In the genomic region with DNA sequence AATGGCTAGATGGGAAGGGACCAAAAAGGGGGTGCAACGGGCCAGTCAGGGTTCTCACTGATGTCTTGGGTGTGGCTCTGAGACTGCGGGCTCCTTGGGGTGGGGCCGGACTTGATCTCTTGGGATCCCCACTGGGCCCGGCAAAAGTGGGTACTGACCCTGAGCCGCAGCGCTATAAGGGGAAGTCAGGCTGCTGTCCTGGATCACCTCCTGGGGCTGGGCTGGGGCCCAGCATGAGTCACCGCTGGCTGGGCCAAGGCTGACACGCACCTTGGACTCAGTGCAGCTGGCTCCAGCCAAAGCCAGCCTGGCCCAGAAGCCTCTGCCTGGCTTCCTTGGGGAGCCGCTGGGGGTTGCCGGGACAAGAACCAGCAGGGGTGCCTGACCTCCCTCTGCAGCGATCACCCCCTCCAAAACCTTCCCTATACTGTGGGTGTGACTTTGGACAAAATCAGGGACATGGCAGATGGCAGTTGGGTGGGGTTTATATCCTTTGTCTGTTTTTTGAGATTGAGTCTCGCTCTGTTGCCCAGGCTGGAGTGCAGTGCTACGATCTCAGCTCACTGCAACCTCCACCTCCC, we compare ENCODE assay signal across 1 cellular context.
A peak's percentile ranks its signal among the peaks of the same experiment; 100 is the strongest.
TF ChIP-seq lines count a peak whose summit lies in the region.

No MANE protein-coding gene starts in this region.

TF ChIP-seq in HepG2, 621 proteins besides CTCF, POLR2A, EP300 and RAD21 (continued from another document and continues in another):
- TF ChIP-seq, protein P1, sequence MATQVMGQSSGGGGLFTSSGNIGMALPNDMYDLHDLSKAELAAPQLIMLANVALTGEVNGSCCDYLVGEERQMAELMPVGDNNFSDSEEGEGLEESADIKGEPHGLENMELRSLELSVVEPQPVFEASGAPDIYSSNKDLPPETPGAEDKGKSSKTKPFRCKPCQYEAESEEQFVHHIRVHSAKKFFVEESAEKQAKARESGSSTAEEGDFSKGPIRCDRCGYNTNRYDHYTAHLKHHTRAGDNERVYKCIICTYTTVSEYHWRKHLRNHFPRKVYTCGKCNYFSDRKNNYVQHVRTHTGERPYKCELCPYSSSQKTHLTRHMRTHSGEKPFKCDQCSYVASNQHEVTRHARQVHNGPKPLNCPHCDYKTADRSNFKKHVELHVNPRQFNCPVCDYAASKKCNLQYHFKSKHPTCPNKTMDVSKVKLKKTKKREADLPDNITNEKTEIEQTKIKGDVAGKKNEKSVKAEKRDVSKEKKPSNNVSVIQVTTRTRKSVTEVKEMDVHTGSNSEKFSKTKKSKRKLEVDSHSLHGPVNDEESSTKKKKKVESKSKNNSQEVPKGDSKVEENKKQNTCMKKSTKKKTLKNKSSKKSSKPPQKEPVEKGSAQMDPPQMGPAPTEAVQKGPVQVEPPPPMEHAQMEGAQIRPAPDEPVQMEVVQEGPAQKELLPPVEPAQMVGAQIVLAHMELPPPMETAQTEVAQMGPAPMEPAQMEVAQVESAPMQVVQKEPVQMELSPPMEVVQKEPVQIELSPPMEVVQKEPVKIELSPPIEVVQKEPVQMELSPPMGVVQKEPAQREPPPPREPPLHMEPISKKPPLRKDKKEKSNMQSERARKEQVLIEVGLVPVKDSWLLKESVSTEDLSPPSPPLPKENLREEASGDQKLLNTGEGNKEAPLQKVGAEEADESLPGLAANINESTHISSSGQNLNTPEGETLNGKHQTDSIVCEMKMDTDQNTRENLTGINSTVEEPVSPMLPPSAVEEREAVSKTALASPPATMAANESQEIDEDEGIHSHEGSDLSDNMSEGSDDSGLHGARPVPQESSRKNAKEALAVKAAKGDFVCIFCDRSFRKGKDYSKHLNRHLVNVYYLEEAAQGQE (IDR thresholded peaks at IDR 0.05; ENCODE audit: borderline replicate concordance in 1 of 2, low read depth in 1 of 2, low read length in 2 of 2): no peak
- TF ChIP-seq ZNF770 (CRISPR knock-in tag; IDR thresholded peaks at IDR 0.05) (peak; percentile 93), ZNF816 (CRISPR knock-in tag; IDR thresholded peaks at IDR 0.05; ENCODE audit: borderline replicate concordance) (peak; percentile 52; the same call in 1 of the 2 replicates), SOX13 (IDR thresholded peaks at IDR 0.05) (no peak), SOX13 (CRISPR knock-in tag; conservative IDR thresholded peaks at IDR 0.05 in 1 of 2, IDR thresholded peaks at IDR 0.05 in 1 of 2) (0 out of 4 replicates have a peak, but pooled peaks of 1 of the 2 experiments have one; percentile 24), ZHX1 (CRISPR knock-in tag; IDR thresholded peaks at IDR 0.05; ENCODE audit: low read depth) (no peak), ZBTB4 (CRISPR knock-in tag; IDR thresholded peaks at IDR 0.05; ENCODE audit: borderline replicate concordance) (peak; percentile 73), BATF2 (CRISPR knock-in tag; IDR thresholded peaks at IDR 0.05) (no peak), HMGXB3 (CRISPR knock-in tag; IDR thresholded peaks at IDR 0.05; ENCODE audit: borderline replicate concordance) (no peak), ZNF850 (CRISPR knock-in tag; conservative IDR thresholded peaks at IDR 0.05) (no peak), EEA1 (CRISPR knock-in tag; IDR thresholded peaks at IDR 0.05; ENCODE audit: borderline replicate concordance) (no peak), KDM5B (CRISPR knock-in tag; IDR thresholded peaks at IDR 0.05; ENCODE audit: borderline replicate concordance) (no peak), ZFY (CRISPR knock-in tag; IDR thresholded peaks at IDR 0.05) (peak; percentile 74), SMAD1 (CRISPR knock-in tag; IDR thresholded peaks at IDR 0.05; ENCODE audit: borderline replicate concordance, low read depth) (no peak), ZNF33A (CRISPR knock-in tag; IDR thresholded peaks at IDR 0.05; ENCODE audit: borderline replicate concordance) (0 out of 2 replicates have a peak, but pooled peaks have one; percentile 44), ZZZ3 (CRISPR knock-in tag; IDR thresholded peaks at IDR 0.05; ENCODE audit: borderline replicate concordance) (0 out of 2 replicates have a peak, but pooled peaks have one; percentile 29), TCF7L2 (IDR thresholded peaks at IDR 0.05; ENCODE audit: low read depth, low read length) (no peak), NCOA5 (CRISPR knock-in tag; IDR thresholded peaks at IDR 0.05) (no peak), ZNF550 (CRISPR knock-in tag; IDR thresholded peaks at IDR 0.05; ENCODE audit: borderline replicate concordance) (no peak), SRSF1 (optimal IDR thresholded peaks at IDR 0.05; ENCODE audit: low read depth, low read length) (no peak), SP140L (CRISPR knock-in tag; IDR thresholded peaks at IDR 0.05; ENCODE audit: borderline replicate concordance) (no peak), SRSF9 (IDR thresholded peaks at IDR 0.05; ENCODE audit: borderline replicate concordance, insufficient read depth, low read depth, low read length, poor library complexity, severe bottlenecking) (no peak)
- TF ChIP-seq, protein P2, sequence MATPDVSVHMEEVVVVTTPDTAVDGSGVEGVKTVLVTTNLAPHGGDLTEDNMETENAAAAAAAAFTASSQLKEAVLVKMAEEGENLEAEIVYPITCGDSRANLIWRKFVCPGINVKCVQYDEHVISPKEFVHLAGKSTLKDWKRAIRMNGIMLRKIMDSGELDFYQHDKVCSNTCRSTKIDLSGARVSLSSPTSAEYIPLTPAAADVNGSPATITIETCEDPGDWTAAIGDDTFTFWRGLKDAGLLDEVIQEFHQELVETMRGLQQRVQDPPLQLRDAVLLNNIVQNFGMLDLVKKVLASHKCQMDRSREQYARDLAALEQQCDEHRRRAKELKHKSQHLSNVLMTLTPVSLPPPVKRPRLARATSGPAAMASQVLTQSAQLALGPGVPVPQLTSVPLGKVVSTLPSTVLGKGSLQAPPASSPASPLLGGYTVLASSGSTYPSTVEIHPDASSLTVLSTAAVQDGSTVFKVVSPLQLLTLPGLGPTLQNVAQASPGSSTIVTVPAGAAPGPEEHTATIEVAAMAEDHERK (CRISPR knock-in tag; IDR thresholded peaks at IDR 0.05; ENCODE audit: low read depth): no peak
- TF ChIP-seq, protein P3, sequence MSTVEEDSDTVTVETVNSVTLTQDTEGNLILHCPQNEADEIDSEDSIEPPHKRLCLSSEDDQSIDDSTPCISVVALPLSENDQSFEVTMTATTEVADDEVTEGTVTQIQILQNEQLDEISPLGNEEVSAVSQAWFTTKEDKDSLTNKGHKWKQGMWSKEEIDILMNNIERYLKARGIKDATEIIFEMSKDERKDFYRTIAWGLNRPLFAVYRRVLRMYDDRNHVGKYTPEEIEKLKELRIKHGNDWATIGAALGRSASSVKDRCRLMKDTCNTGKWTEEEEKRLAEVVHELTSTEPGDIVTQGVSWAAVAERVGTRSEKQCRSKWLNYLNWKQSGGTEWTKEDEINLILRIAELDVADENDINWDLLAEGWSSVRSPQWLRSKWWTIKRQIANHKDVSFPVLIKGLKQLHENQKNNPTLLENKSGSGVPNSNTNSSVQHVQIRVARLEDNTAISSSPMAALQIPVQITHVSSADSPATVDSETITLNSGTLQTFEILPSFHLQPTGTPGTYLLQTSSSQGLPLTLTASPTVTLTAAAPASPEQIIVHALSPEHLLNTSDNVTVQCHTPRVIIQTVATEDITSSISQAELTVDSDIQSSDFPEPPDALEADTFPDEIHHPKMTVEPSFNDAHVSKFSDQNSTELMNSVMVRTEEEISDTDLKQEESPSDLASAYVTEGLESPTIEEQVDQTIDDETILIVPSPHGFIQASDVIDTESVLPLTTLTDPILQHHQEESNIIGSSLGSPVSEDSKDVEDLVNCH (CRISPR knock-in tag; IDR thresholded peaks at IDR 0.05): no peak
- TF ChIP-seq, protein P4, sequence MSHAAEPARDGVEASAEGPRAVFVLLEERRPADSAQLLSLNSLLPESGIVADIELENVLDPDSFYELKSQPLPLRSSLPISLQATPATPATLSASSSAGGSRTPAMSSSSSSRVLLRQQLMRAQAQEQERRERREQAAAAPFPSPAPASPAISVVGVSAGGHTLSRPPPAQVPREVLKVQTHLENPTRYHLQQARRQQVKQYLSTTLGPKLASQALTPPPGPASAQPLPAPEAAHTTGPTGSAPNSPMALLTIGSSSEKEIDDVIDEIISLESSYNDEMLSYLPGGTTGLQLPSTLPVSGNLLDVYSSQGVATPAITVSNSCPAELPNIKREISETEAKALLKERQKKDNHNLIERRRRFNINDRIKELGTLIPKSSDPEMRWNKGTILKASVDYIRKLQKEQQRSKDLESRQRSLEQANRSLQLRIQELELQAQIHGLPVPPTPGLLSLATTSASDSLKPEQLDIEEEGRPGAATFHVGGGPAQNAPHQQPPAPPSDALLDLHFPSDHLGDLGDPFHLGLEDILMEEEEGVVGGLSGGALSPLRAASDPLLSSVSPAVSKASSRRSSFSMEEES (CRISPR knock-in tag; IDR thresholded peaks at IDR 0.05): no peak
